ENCODE assay signal across 1 cellular context in the genomic region with DNA sequence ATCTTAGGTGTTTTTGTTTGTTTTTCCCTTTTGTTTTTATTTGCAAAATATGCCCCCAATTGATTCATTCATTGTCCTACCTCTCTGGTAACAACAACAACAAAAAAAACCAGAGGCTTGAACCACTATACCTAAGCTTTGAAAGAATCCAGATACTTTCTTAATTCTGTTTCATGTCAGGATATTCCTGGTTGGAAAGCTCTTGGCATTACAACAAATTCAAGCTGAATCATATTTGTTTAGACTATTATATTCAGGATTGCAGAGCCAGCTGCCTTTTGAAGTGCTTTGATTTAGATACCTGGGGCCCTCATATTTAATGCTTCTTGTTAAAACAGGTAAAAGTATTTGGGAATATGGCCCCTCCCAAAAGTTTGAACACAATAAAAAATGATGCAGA.
TF ChIP-seq lines count a peak whose summit lies in the region.

No MANE protein-coding gene starts in this region.

TF ChIP-seq in A549, 52 proteins besides CTCF, POLR2A, EP300 and RAD21 (continued from another document):
- TF ChIP-seq JUN (IDR thresholded peaks at IDR 0.05) = no peak
